ENCODE assay signal across 9 cellular contexts in genomic region chr7:39353615-39354376, GRCh38.
A peak's percentile ranks its signal among the peaks of the same experiment; 100 is the strongest.
DNase-seq lines count a peak whose midpoint lies in the region; ATAC-seq and TF ChIP-seq lines count a peak whose summit lies in the region.
"Had no signal": no experiment of that assay in that cellular context is flagged by ENCODE, and none has a peak within 500 bp of the region (broad histone marks: within the 10 kb centered on the region; RNA-seq: fewer than 3 reads in every experiment).

No MANE protein-coding gene starts in this region.

- peak; percentile 67 to 69 for ATAC-seq in lower lobe of right lung
- no peak for ATAC-seq in activated CD4-positive, alpha-beta T cell treated with anti-CD3 and anti-CD28 coated beads for 36 hours

- H3K36me3 ChIP-seq in lower lobe of right lung (no peaks in the 10 kb centered on the region), spleen (no peaks in the 10 kb centered on the region)

- peaks cover 8% of the 10 kb centered on the region for H3K4me1 Mint-ChIP-seq in activated CD4-positive, alpha-beta T cell treated with anti-CD3 and anti-CD28 coated beads for 36 hours

- CTCF ChIA-PET in activated CD4-positive, alpha-beta T cell treated with anti-CD3 and anti-CD28 coated beads for 36 hours (lab: Charles Lee): no interaction called here

- no peak for TF ChIP-seq CTCF in lower lobe of right lung (IDR thresholded peaks at IDR 0.05)
- TF ChIP-seq CTCF in spleen (IDR thresholded peaks at IDR 0.05 in 8 of 11, conservative IDR thresholded peaks at IDR 0.05 in 3 of 11): no peak

- no peak overlapping the region for H3K4me3 ChIP-seq in lower lobe of right lung
- H3K4me3 ChIP-seq in spleen: no peak overlapping the region

- no peaks in the 10 kb centered on the region for H3K27me3 Mint-ChIP-seq in activated CD4-positive, alpha-beta T cell treated with anti-CD3 and anti-CD28 coated beads for 36 hours

- H3K27me3 ChIP-seq in lower lobe of right lung (ENCODE audit: low read depth) (no peaks in the 10 kb centered on the region), spleen (replicated peaks in 1 of 7) (no peaks in the 10 kb centered on the region)

- no peak overlapping the region for H3K4me3 Mint-ChIP-seq in activated CD4-positive, alpha-beta T cell treated with anti-CD3 and anti-CD28 coated beads for 36 hours

- DNase-seq in AG08396 (ENCODE audit: low spot score) (peak; percentile 32), NCI-H146 treated with DMSO at 0.1 percent for 48 hours (lab: John Stamatoyannopoulos, UW; ENCODE audit: unreplicated experiment) (peak; percentile 81), dermis blood vessel endothelial cell (peak; percentile 21), lower lobe of right lung (peak; percentile 50), cerebellar nuclear complex (lab: John Stamatoyannopoulos, UW) (no peak), spleen (no peak)
- no peak for DNase-seq in stimulated activated CD4-positive, alpha-beta T cell treated with anti-CD3 and anti-CD28 coated beads, Interleukin-2, amount 100 ng/mL, for 24 hours
- DNase-seq in activated CD4-positive, alpha-beta T cell treated with anti-CD3 and anti-CD28 coated beads for 36 hours: no peak

- no peaks in the 10 kb centered on the region for H3K9me3 Mint-ChIP-seq in activated CD4-positive, alpha-beta T cell treated with anti-CD3 and anti-CD28 coated beads for 36 hours (ENCODE audit: low read depth)

- POLR2A ChIA-PET in activated CD4-positive, alpha-beta T cell treated with anti-CD3 and anti-CD28 coated beads for 36 hours (lab: Charles Lee): no interaction called here

- no peaks in the 10 kb centered on the region for H3K9me3 ChIP-seq in lower lobe of right lung
- no peaks in the 10 kb centered on the region for H3K9me3 ChIP-seq in spleen

- no peak overlapping the region for H3K27ac Mint-ChIP-seq in activated CD4-positive, alpha-beta T cell treated with anti-CD3 and anti-CD28 coated beads for 36 hours

- no peak overlapping the region for H3K27ac ChIP-seq in lower lobe of right lung
- peak overlapping the region in 4 of 8 donors; percentile 7 to 27 (median 21) for H3K27ac ChIP-seq in spleen
- H3K27ac ChIP-seq: C4-2B had no signal

- H3K36me3 Mint-ChIP-seq in activated CD4-positive, alpha-beta T cell treated with anti-CD3 and anti-CD28 coated beads for 36 hours (ENCODE audit: low read depth): no peaks in the 10 kb centered on the region

- H3K4me1 ChIP-seq in lower lobe of right lung: peaks cover 9% of the 10 kb centered on the region
- peaks cover 0 to 6% (median 0%) of the 10 kb centered on the region in 6 donors for H3K4me1 ChIP-seq in spleen

- intact Hi-C loops in lower lobe of right lung (cut with DNase I) (no loop called here), spleen (cut with DNase I; ENCODE audit: low total_unique reads) (no loop called here)
- intact Hi-C loops in activated CD4-positive, alpha-beta T cell treated with anti-CD3 and anti-CD28 coated beads for 36 hours (cut with DNase I, micrococcal nuclease): no loop called here

- TF ChIP-seq POLR2A in spleen (IDR thresholded peaks at IDR 0.05): no peak

- 55 to 73% (median 70%) methylated on average over 17 of the region's 17 CpGs for WGBS in spleen, 5 donors

Comparison
In these comparisons a context has a peak if more than half of its experiments do, and no peak if none do; other contexts are left out.
1. DNase-seq: peak in AG08396 (single experiment), NCI-H146 treated with DMSO at 0.1 percent for 48 hours (single experiment), dermis blood vessel endothelial cell (single experiment) and lower lobe of right lung (single experiment); none in cerebellar nuclear complex (0 of 2), stimulated activated CD4-positive, alpha-beta T cell treated with anti-CD3 and anti-CD28 coated beads, Interleukin-2, amount 100 ng/mL, for 24 hours (0 of 2), spleen (single experiment) and activated CD4-positive, alpha-beta T cell treated with anti-CD3 and anti-CD28 coated beads for 36 hours (single experiment).